Comparison of ENCODE assay signal across 9 cellular contexts in the genomic region with DNA sequence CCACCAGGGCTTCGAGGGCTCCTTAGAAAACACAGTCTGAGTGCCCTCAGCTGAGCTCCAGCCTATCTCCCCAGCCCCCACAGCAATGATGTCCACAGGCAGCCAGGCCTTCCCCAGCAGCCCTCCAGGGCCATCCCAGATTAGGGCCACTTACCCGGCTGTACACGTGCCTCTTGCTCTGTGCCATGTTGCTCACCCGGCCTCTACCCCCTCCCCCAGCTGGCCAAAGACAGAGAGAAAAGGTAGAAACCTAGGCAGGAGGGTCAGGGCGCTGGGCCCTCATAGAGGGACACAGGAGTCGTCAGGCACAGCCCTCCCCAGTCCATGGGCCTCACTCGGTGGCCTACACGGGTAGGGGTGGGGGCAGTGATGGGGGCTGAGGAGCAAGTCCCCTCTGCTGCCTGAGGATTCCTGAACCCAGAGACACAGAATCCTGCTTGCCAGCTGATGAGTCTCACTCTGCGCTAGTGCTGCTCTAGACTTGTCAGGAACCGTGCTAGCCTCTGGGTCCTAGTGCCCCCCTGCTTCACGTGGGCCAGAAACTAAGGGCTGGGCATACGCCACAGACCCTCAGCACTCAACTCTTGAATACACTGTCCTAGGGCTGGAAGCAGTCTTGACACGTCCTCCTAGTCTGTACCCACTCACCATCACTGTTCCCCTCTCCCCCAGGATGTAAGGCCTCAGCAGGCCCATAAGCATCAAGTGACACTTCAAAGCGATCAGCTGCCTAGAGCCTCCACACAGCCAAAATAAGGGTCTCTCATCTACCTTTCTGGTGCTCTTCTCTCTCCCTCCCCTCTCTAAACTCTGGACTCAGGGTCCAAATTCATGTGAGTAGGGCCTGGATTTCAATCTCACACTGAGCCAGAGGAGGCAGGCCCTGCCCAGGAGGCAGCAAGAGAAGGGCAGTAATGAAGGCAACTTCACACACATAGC. TPM values are rescaled to one million over a fixed set of nuclear protein-coding genes. Genes with fewer than 3 reads are reported as not detected.
DNase-seq lines count a peak whose midpoint lies in the region; ATAC-seq, FAIRE-seq and TF ChIP-seq lines count a peak whose summit lies in the region.
"Had no signal": no experiment of that assay in that cellular context is flagged by ENCODE, and none has a peak within 500 bp of the region (broad histone marks: within the 10 kb centered on the region; RNA-seq: fewer than 3 reads in every experiment).

A gene (minus strand): TSS at position 461 of the 939 bp plus-strand sequence. CDS start 274 bp downstream, at position 187.

- no peak for TF ChIP-seq RAD21 in GM12878 (IDR thresholded peaks at IDR 0.05; ENCODE audit: insufficient read depth, low read depth, low read length)

- in situ Hi-C loops in GM12878 (cut with MboI): no loop called here

- peak within 1 kb of the TSS; percentile 79 for H3K9ac ChIP-seq in NT2/D1 (ENCODE audit: insufficient read length, low read depth)
- H3K9ac ChIP-seq in GM12878 (ENCODE audit: control insufficient read depth, insufficient read depth, low read length): no peak within 1 kb of the TSS
- H3K9ac ChIP-seq in trophoblast cell (ENCODE audit: low read length): no peak within 1 kb of the TSS

- no peak for TF ChIP-seq EP300 in GM12878 (IDR thresholded peaks at IDR 0.05; ENCODE audit: borderline replicate concordance in 1 of 2, control insufficient read depth in 1 of 2, low read depth in 2 of 2, low read length in 2 of 2)

- RAD21 ChIA-PET in GM12878 (lab: Charles Lee; ENCODE audit: unreplicated experiment): no interaction called here

- H4K20me1 ChIP-seq in GM12878 (ENCODE audit: control insufficient read depth, insufficient read depth): peaks cover 7% of the 10 kb centered on the region; the same call in 1 of the 2 replicates

- peak within 1 kb of the TSS; percentile 27; the same call in 1 of the 2 replicates for H3K4me2 ChIP-seq in GM12878 (ENCODE audit: control insufficient read depth, insufficient read depth)
- H3K4me2 ChIP-seq in trophoblast cell (ENCODE audit: low read length): peak within 1 kb of the TSS; percentile 35

- CTCF ChIA-PET in GM12878 (lab: Yijun Ruan, JAX): interaction anchor here (0.6 to 1.9 kb wide), 3 partner anchors 12 to 46 kb away, joined by 3 to 12 read pairs (median 8); no protein-coding TSS in a partner anchor

- H2BK120ac ChIP-seq in trophoblast cell (ENCODE audit: insufficient read depth, low read length, poor library complexity): no peak within 1 kb of the TSS

- H3K4me3 ChIP-seq in NT2/D1 (ENCODE audit: insufficient read length, low read depth) (peak within 1 kb of the TSS; percentile 30), GM12878 (no peak within 1 kb of the TSS), right cardiac atrium (ENCODE audit: low read length) (peak within 1 kb of the TSS; percentile 38), trophoblast cell (ENCODE audit: low read depth, low read length) (no peak within 1 kb of the TSS)

- peaks cover 9% of the 10 kb centered on the region for H3K4me1 ChIP-seq in NT2/D1 (ENCODE audit: insufficient read depth, insufficient read length)
- no peaks in the 10 kb centered on the region; the same call in 1 of the 2 replicates for H3K4me1 ChIP-seq in GM12878 (ENCODE audit: control insufficient read depth, insufficient read depth, low read length)
- peaks cover 20% of the 10 kb centered on the region for H3K4me1 ChIP-seq in right cardiac atrium (ENCODE audit: control insufficient read depth, insufficient read depth, low read length)
- peaks cover 5 to 8% of the 10 kb centered on the region in 2 experiments for H3K4me1 ChIP-seq in trophoblast cell (ENCODE audit: control insufficient read depth in 1 of 2, insufficient read depth in 2 of 2, low read length in 2 of 2)

- no peak within 1 kb of the TSS for H4K12ac ChIP-seq in trophoblast cell (ENCODE audit: low read depth, low read length)

- H3K9me3 ChIP-seq in NT2/D1 (ENCODE audit: insufficient read depth, low read length) (no peaks in the 10 kb centered on the region), GM12878 (replicated peaks; ENCODE audit: control insufficient read depth, insufficient read depth, low read length) (no peaks in the 10 kb centered on the region), right cardiac atrium (ENCODE audit: control insufficient read depth, low read length) (no peaks in the 10 kb centered on the region), trophoblast cell (ENCODE audit: insufficient read depth, low read depth, low read length) (no peaks in the 10 kb centered on the region)
- H3K9me3 ChIP-seq: neutrophil had no signal

- H3K36me3 ChIP-seq in NT2/D1 (ENCODE audit: insufficient read depth, insufficient read length, low read length): peaks cover 68% of the 10 kb centered on the region
- peaks cover 4 to 15% of the 10 kb centered on the region in 2 experiments; a peak in 3 of 4 replicates for H3K36me3 ChIP-seq in GM12878 (ENCODE audit: control insufficient read depth in 2 of 2, insufficient read depth in 2 of 2, low read length in 1 of 2)
- H3K36me3 ChIP-seq in trophoblast cell (ENCODE audit: control insufficient read depth in 1 of 2, insufficient read depth in 2 of 2, low read length in 2 of 2): peaks cover 14 to 26% of the 10 kb centered on the region in 2 experiments

- POLR2A ChIA-PET in GM12878 (lab: Charles Lee): no interaction called here

- 79% methylated on average over 14 of the region's 14 CpGs for WGBS in GM12878 (ENCODE audit: insufficient coverage, insufficient replicate concordance, low lambda C conversion rate, missing lambda C conversion rate)
- 26% methylated on average over 14 of the region's 14 CpGs for WGBS in right cardiac atrium
- WGBS in trophoblast cell (ENCODE audit: extremely low coverage, insufficient coverage, insufficient read length): no CpG with 5 or more reads among the region's 14 CpGs

- H2AK5ac ChIP-seq in trophoblast cell (ENCODE audit: low read length): no peak within 1 kb of the TSS

- BruUV-seq in GM12878 (replicated peaks; lab: Mats Ljungman, UMichigan): no TSS peak

- TF ChIP-seq POLR2A in GM12878 (IDR thresholded peaks at IDR 0.05; ENCODE audit: low read depth, low read length): no peak

- TF ChIP-seq CTCF in GM12878 (IDR thresholded peaks at IDR 0.05 in 2 of 3, conservative IDR thresholded peaks at IDR 0.05 in 1 of 3; ENCODE audit: control insufficient read depth in 2 of 3, extremely low read depth in 1 of 3, insufficient read depth in 1 of 3, low read depth in 3 of 3, low read length in 3 of 3): no peak

- H4K91ac ChIP-seq in trophoblast cell (ENCODE audit: low read depth, low read length): no peak within 1 kb of the TSS

- peaks cover 11% of the 10 kb centered on the region for H3K79me2 ChIP-seq in GM12878 (ENCODE audit: control insufficient read depth, insufficient read depth, low read length)
- H3K79me2 ChIP-seq in trophoblast cell (ENCODE audit: control insufficient read depth, insufficient read depth, low read length, poor library complexity): peaks cover 3% of the 10 kb centered on the region

- FAIRE-seq in GM12878 (lab: Jason Lieb, UNC): peak; percentile 74

- ATAC-seq in GM12878: peak; percentile 83
- peak; percentile 74 to 81 for ATAC-seq in right cardiac atrium

- no peak within 1 kb of the TSS for H3K14ac ChIP-seq in trophoblast cell (ENCODE audit: low read length)

- H2BK5ac ChIP-seq in trophoblast cell (ENCODE audit: low read depth, low read length, poor library complexity): no peak within 1 kb of the TSS

- H3K23ac ChIP-seq in trophoblast cell (ENCODE audit: low read length): no peak within 1 kb of the TSS

- H3K79me1 ChIP-seq in trophoblast cell (ENCODE audit: low read length): no peaks in the 10 kb centered on the region

- H2BK12ac ChIP-seq in trophoblast cell (ENCODE audit: low read length): no peak within 1 kb of the TSS

- peak within 1 kb of the TSS; percentile 53 for H3K4ac ChIP-seq in trophoblast cell (ENCODE audit: low read depth, low read length)

- SMC1A ChIA-PET in GM12878 (lab: Charles Lee; ENCODE audit: uncharacterized antibody, unreplicated experiment): interaction anchor here (1.1 to 1.5 kb wide), 2 partner anchors 9 to 11 kb away, joined by 7 to 10 read pairs; no protein-coding TSS in a partner anchor

- no peaks in the 10 kb centered on the region for H3K27me3 ChIP-seq in NT2/D1 (ENCODE audit: insufficient read depth, insufficient read length)
- no peaks in the 10 kb centered on the region for H3K27me3 ChIP-seq in GM12878 (replicated peaks in 1 of 2; ENCODE audit: control insufficient read depth in 2 of 2, insufficient read depth in 2 of 2, low read length in 1 of 2)
- H3K27me3 ChIP-seq in right cardiac atrium (ENCODE audit: control insufficient read depth, insufficient read depth): no peaks in the 10 kb centered on the region
- H3K27me3 ChIP-seq in trophoblast cell (ENCODE audit: insufficient read depth, low read length): no peaks in the 10 kb centered on the region
- H3K27me3 ChIP-seq: neutrophil had no signal

- peak within 1 kb of the TSS; percentile 22 for H3K18ac ChIP-seq in trophoblast cell (ENCODE audit: low read length)

- DNase-seq in activated gamma-delta T cell treated with Interleukin-2 at 50 U/mL for 16 hours: peak; percentile 12
- DNase-seq in activated gamma-delta T cell (lab: John Stamatoyannopoulos, UW): no peak
- DNase-seq in NT2/D1 (ENCODE audit: low read depth, low spot score): peak; percentile 35
- no peak for DNase-seq in GM12878 (ENCODE audit: low read depth, low spot score)
- peak; percentile 54 to 71 (median 60) for DNase-seq in right cardiac atrium
- peak in 1 of 2 donors; percentile 6 for DNase-seq in trophoblast cell
- no peak for DNase-seq in NCI-H1092 treated with DMSO at 0.1 percent for 48 hours (lab: John Stamatoyannopoulos, UW)
- no peak for DNase-seq in NK-92 treated with Interleukin-12 subunit alpha and Interleukin-12 subunit beta, amount 100 ng/mL, for 24 hours (lab: John Stamatoyannopoulos, UW)

- intact Hi-C loops in GM12878 (cut with micrococcal nuclease; ENCODE audit: unreplicated experiment) (no loop called here), right cardiac atrium (cut with DNase I) (no loop called here)

- H2AFZ ChIP-seq in GM12878 (ENCODE audit: control insufficient read depth, low read depth, low read length): no peak within 1 kb of the TSS
- no peak within 1 kb of the TSS for H2AFZ ChIP-seq in trophoblast cell (ENCODE audit: insufficient read depth, low read length, poor library complexity)

- H4K8ac ChIP-seq in trophoblast cell (ENCODE audit: low read depth, low read length): no peak within 1 kb of the TSS

- H3K27ac ChIP-seq in GM12878 (ENCODE audit: control insufficient read depth, insufficient read depth) (no peak within 1 kb of the TSS), right cardiac atrium (ENCODE audit: low read length) (peak within 1 kb of the TSS; percentile 68), trophoblast cell (ENCODE audit: low read depth, low read length) (no peak within 1 kb of the TSS)
- H3K27ac ChIP-seq: neutrophil had no signal

RNA-seq across cellular contexts. Expression of the gene that starts here (rescaled TPM):
- total RNA-seq in GM12878 (2013; cell fraction: nucleolus; rRNA removed): 70.8 and 76.5 TPM in 2 replicates
- total RNA-seq in GM12878 (2014; rRNA removed) (69.5 and 87.1 TPM in 2 replicates), GM12878 (2014; rRNA removed; fragmentation: Illumina TruSeq; extraction: Trizol) (57.1 and 64.5 TPM in 2 replicates), GM12878 (2021) (108 and 109 TPM in 2 replicates), right cardiac atrium (100 to 1,000 TPM; 102 to 131 (median 125) TPM)
- 30.4 TPM for polyA plus RNA-seq in GM12878 (2011; ENCODE audit: low read depth)
- polyA plus RNA-seq in GM12878 (2011; rRNA removed) (36.0 and 49.5 TPM in 2 replicates), GM12878 (2014; fragmentation: Illumina TruSeq; extraction: Trizol) (26.7 and 64.1 TPM in 2 replicates), GM12878 (2014; fragmentation: Nextera tagmentation; extraction: Ambion mirVana) (10 to 100 TPM; 44.1 to 55.6 TPM), GM12878 (2014; rRNA removed) (65.1 and 81.9 TPM in 2 replicates), GM12878 (2016; fragmentation: Nextera tagmentation; extraction: Ambion mirVana) (100 to 1,000 TPM; 113 to 116 TPM), right cardiac atrium (71.7 TPM)
- polyA plus RNA-seq in GM12878 (2011; cell fraction: cytosol; rRNA removed): 64.3 and 72.8 TPM in 2 replicates
- polyA plus RNA-seq in GM12878 (2011; cell fraction: nucleus; rRNA removed): 114 and 145 TPM in 2 replicates
- 56.2 and 64.6 TPM in 2 replicates for polyA plus RNA-seq in GM12878 (2012)
- polyA minus RNA-seq in GM12878 (2011; rRNA and poly(A)+ RNA removed): 91.9 and 114 TPM in 2 replicates
- polyA minus RNA-seq in GM12878 (2011; cell fraction: cytosol; rRNA and poly(A)+ RNA removed): 38.2 and 47.2 TPM in 2 replicates
- polyA minus RNA-seq in GM12878 (2011; cell fraction: nucleus; rRNA and poly(A)+ RNA removed): 32.4 and 56.3 TPM in 2 replicates
- polyA plus RNA-seq in trophoblast cell (2013): 155 and 165 TPM in 2 replicates

Comparison
In these comparisons a context has a peak if more than half of its experiments do, and no peak if none do; other contexts are left out.
1. DNase-seq: peak in activated gamma-delta T cell treated with Interleukin-2 at 50 U/mL for 16 hours (single experiment), NT2/D1 (single experiment) and right cardiac atrium (3 of 3); none in activated gamma-delta T cell (single experiment), GM12878 (single experiment), NCI-H1092 treated with DMSO at 0.1 percent for 48 hours (single experiment) and NK-92 treated with Interleukin-12 subunit alpha and Interleukin-12 subunit beta, amount 100 ng/mL, for 24 hours (single experiment).
2. H3K4me3 ChIP-seq: peak in NT2/D1 (single experiment) and right cardiac atrium (single experiment); none in GM12878 (single experiment) and trophoblast cell (single experiment).